ENCODE assay signal across 16 cellular contexts in the genomic region with DNA sequence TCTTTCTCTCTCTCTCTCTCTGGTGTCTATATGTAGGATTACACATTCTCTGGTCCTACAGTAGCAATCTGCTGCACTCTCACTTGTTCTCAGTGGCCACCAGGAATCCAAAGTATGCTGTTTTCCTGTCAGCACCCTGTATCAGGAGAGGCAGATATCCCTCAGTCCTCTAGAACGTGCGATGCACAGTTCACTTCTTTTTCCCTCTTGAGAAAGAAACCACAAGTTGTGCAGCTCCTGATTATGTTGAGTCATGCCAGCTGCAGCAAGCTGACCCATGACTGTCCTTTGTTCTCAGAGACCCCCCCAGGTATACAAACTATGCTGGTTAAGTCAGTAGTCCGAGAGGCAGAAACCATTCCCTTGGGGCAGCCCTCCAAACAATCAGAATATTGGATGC. TPM values are rescaled to one million over a fixed set of nuclear protein-coding genes. Genes with fewer than 3 reads are reported as not detected.
A peak's percentile ranks its signal among the peaks of the same experiment; 100 is the strongest.
DNase-seq lines count a peak whose midpoint lies in the region; ATAC-seq, FAIRE-seq and TF ChIP-seq lines count a peak whose summit lies in the region.
"Had no signal": no experiment of that assay in that cellular context is flagged by ENCODE, and none has a peak within 500 bp of the region (broad histone marks: within the 10 kb centered on the region; RNA-seq: fewer than 3 reads in every experiment).

No MANE protein-coding gene starts in this region.

- H3K27ac Mint-ChIP-seq in Calu3 (ENCODE audit: unreplicated experiment): no peak overlapping the region
- H3K27ac Mint-ChIP-seq: nephron; T-helper 1 cell treated with Interleukin-12 subunit alpha and Interleukin-12 subunit beta and Interleukin-4 antibody, amounts not matched to agents 30 μg/mL and 1 μg/mL, for 36 hours had no signal

- no peak for TF ChIP-seq CTCF in Calu3 (IDR thresholded peaks at IDR 0.05; ENCODE audit: unreplicated experiment)

- intact Hi-C loops in Calu3 (cut with micrococcal nuclease; ENCODE audit: unreplicated experiment): no loop called here

- CTCF ChIA-PET in Calu3 (lab: Charles Lee): interaction anchor here (0.7 kb wide), 1 partner anchor 171 kb away, joined by 4 read pairs; no protein-coding TSS in a partner anchor

- H3K9ac ChIP-seq in adipocyte (ENCODE audit: low read length): no peak overlapping the region

- H3K36me3 ChIP-seq in adipocyte (ENCODE audit: control insufficient read depth, insufficient read depth, low read length, severe bottlenecking): no peaks in the 10 kb centered on the region

- no TSS peak for BruUV-seq in Calu3 (replicated peaks; lab: Mats Ljungman, UMichigan)

- no peak for FAIRE-seq in HTR-8/SVneo (lab: Jason Lieb, UNC)
- FAIRE-seq: D721Med, endometrium had no signal

- no peak for ATAC-seq in GM21367 (IDR thresholded peaks at IDR 0.05; ENCODE audit: unreplicated experiment)

- DNase-seq in Calu3 (no peak), HTR-8/SVneo (ENCODE audit: insufficient read length, low spot score) (peak; percentile 11), adipocyte (ENCODE audit: low read depth) (peak; percentile 23), kidney glomerular epithelial cell (lab: John Stamatoyannopoulos, UW) (peak; percentile 60), activated T-cell treated with anti-CD3 and anti-CD28 coated beads for 4 hours (no peak), activated gamma-delta T cell treated with Interleukin-2 at 50 U/mL for 16 hours (no peak)
- DNase-seq in stimulated activated CD4-positive, alpha-beta T cell treated with anti-CD3 and anti-CD28 coated beads, Interleukin-1b, Interleukin-23, amount 100 ng/mL, for 48 hours: no peak
- DNase-seq: activated CD8-positive, alpha-beta memory T cell treated with anti-CD3 and anti-CD28 coated beads, Interleukin-2, amount 50 U/mL, for 48 hours; amygdala; NCI-H1092; NCI-H774 had no signal

- peaks cover 11% of the 10 kb centered on the region for H3K9me3 Mint-ChIP-seq in Calu3 (ENCODE audit: low read depth, unreplicated experiment)

- H3K4me3 ChIP-seq in adipocyte (ENCODE audit: low read length): no peak overlapping the region

- H3K4me1 ChIP-seq in adipocyte (ENCODE audit: control insufficient read depth, insufficient read depth, low read length): no peaks in the 10 kb centered on the region

- H3K9me3 ChIP-seq in adipocyte (ENCODE audit: control insufficient read depth, low read length): no peaks in the 10 kb centered on the region

- peak overlapping the region; percentile 20 for H3K4me3 Mint-ChIP-seq in Calu3 (ENCODE audit: low read depth, unreplicated experiment)
- H3K4me3 Mint-ChIP-seq: nephron; T-helper 1 cell treated with Interleukin-12 subunit alpha and Interleukin-12 subunit beta and Interleukin-4 antibody, amounts not matched to agents 30 μg/mL and 1 μg/mL, for 36 hours had no signal

- peaks cover 4% of the 10 kb centered on the region for H3K27me3 ChIP-seq in adipocyte (replicated peaks; ENCODE audit: control insufficient read depth, insufficient read depth, low read length)

- H3K27me3 Mint-ChIP-seq in Calu3 (ENCODE audit: unreplicated experiment): no peaks in the 10 kb centered on the region

- peaks cover 11% of the 10 kb centered on the region for H3K4me1 Mint-ChIP-seq in Calu3 (ENCODE audit: low read depth, unreplicated experiment)

- H3K36me3 Mint-ChIP-seq in Calu3 (ENCODE audit: insufficient read depth, unreplicated experiment): no peaks in the 10 kb centered on the region

RNA-seq across cellular contexts. Expression of gene LANCL1, which starts 54.6 kb away (rescaled TPM):
- 36.3 and 37.1 TPM in 2 replicates for total RNA-seq in Calu3 (2022)

Comparison
In these comparisons a context has a peak if more than half of its experiments do, and no peak if none do; other contexts are left out.
1. DNase-seq: peak in HTR-8/SVneo (single experiment), adipocyte (single experiment) and kidney glomerular epithelial cell (single experiment); none in Calu3 (single experiment), activated T-cell treated with anti-CD3 and anti-CD28 coated beads for 4 hours (single experiment), activated gamma-delta T cell treated with Interleukin-2 at 50 U/mL for 16 hours (single experiment) and stimulated activated CD4-positive, alpha-beta T cell treated with anti-CD3 and anti-CD28 coated beads, Interleukin-1b, Interleukin-23, amount 100 ng/mL, for 48 hours (single experiment).